18 cellular contexts compared by ENCODE assay signal in the genomic region with DNA sequence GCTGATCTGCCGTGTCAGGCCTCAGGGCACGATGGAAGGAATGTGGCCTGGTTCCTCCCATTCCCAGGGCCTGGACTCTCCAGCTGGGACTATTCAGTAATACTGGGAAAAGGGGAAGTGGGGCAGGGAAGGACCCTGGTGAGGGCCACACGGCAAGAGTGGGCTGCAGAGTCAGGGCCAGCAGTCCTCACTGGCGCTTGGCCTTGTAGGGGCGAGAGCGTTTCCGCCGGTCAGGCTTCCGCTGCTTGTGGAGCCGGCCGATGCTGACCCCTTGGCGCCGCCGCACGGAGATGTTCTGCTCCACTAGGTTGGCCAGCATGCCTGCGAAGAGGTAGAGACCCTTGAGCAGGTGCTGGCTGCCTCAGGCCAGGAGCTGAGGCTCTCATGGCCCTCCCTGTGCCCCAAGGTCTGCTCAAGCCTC. TPM values are rescaled to one million over a fixed set of nuclear protein-coding genes. Genes with fewer than 3 reads are reported as not detected.
DNase-seq lines count a peak whose midpoint lies in the region; ATAC-seq and TF ChIP-seq lines count a peak whose summit lies in the region.
"Had no signal": no experiment of that assay in that cellular context is flagged by ENCODE, and none has a peak within 500 bp of the region (broad histone marks: within the 10 kb centered on the region; RNA-seq: fewer than 3 reads in every experiment).

No MANE protein-coding gene starts in this region.

- no peak for TF ChIP-seq POLR2A in vagina (IDR thresholded peaks at IDR 0.05)

- H3K9me3 ChIP-seq in trophoblast cell (ENCODE audit: insufficient read depth, low read depth, low read length) (peaks cover 4% of the 10 kb centered on the region), vagina (no peaks in the 10 kb centered on the region)
- H3K9me3 ChIP-seq: A549, SJCRH30 had no signal

- H3K27me3 Mint-ChIP-seq in activated T-cell treated with anti-CD3 and anti-CD28 coated beads, Interleukin-2, amount 50 U/mL, for 24 hours = no peaks in the 10 kb centered on the region
- H3K27me3 Mint-ChIP-seq in activated T-cell treated with anti-CD3 and anti-CD28 coated beads, Interleukin-2, amount 50 U/mL, for 4 hours (ENCODE audit: low read depth) = no peaks in the 10 kb centered on the region
- H3K27me3 Mint-ChIP-seq in chondrocyte (ENCODE audit: low read depth) = no peaks in the 10 kb centered on the region
- H3K27me3 Mint-ChIP-seq: CD4-positive, CD25-positive, alpha-beta regulatory T cell had no signal

- intact Hi-C loops in vagina (cut with DNase I) = no loop called here

- no peak overlapping the region for H2AK5ac ChIP-seq in trophoblast cell (ENCODE audit: low read length)

- no peaks in the 10 kb centered on the region for H3K27me3 ChIP-seq in trophoblast cell (ENCODE audit: insufficient read depth, low read length)
- no peaks in the 10 kb centered on the region for H3K27me3 ChIP-seq in vagina
- H3K27me3 ChIP-seq: SJCRH30 had no signal

- no peak overlapping the region for H4K91ac ChIP-seq in trophoblast cell (ENCODE audit: low read depth, low read length)

- no peak overlapping the region for H2AFZ ChIP-seq in trophoblast cell (ENCODE audit: insufficient read depth, low read length, poor library complexity)

- no peak overlapping the region for H2BK5ac ChIP-seq in trophoblast cell (ENCODE audit: low read depth, low read length, poor library complexity)

- no peak overlapping the region for H4K8ac ChIP-seq in trophoblast cell (ENCODE audit: low read depth, low read length)

- H3K4me1 ChIP-seq in trophoblast cell (ENCODE audit: control insufficient read depth in 1 of 2, insufficient read depth in 2 of 2, low read length in 2 of 2) = peaks cover 5% of the 10 kb centered on the region in 2 experiments
- H3K4me1 ChIP-seq in vagina = peaks cover 17% of the 10 kb centered on the region
- H3K4me1 ChIP-seq: A549, SJCRH30 had no signal

- no peak overlapping the region for H3K23ac ChIP-seq in trophoblast cell (ENCODE audit: low read length)

- H2BK12ac ChIP-seq in trophoblast cell (ENCODE audit: low read length) = no peak overlapping the region

- no peaks in the 10 kb centered on the region for H3K79me1 ChIP-seq in trophoblast cell (ENCODE audit: low read length)

- H3K18ac ChIP-seq in trophoblast cell (ENCODE audit: low read length) = no peak overlapping the region

- no peak overlapping the region for H4K12ac ChIP-seq in trophoblast cell (ENCODE audit: low read depth, low read length)

- H3K4me2 ChIP-seq in trophoblast cell (ENCODE audit: low read length) = no peak overlapping the region
- H3K4me2 ChIP-seq: A549 had no signal

- no peak for TF ChIP-seq CTCF in chondrocyte (IDR thresholded peaks at IDR 0.05)
- TF ChIP-seq CTCF in vagina (IDR thresholded peaks at IDR 0.05) = no peak

- H3K27ac Mint-ChIP-seq in activated T-cell treated with anti-CD3 and anti-CD28 coated beads, Interleukin-2, amount 50 U/mL, for 24 hours = peak overlapping the region; percentile 29
- no peak overlapping the region for H3K27ac Mint-ChIP-seq in chondrocyte (ENCODE audit: unreplicated experiment)

- H3K4me1 Mint-ChIP-seq in activated T-cell treated with anti-CD3 and anti-CD28 coated beads, Interleukin-2, amount 50 U/mL, for 24 hours (ENCODE audit: low read depth) = no peaks in the 10 kb centered on the region
- H3K4me1 Mint-ChIP-seq in activated T-cell treated with anti-CD3 and anti-CD28 coated beads, Interleukin-2, amount 50 U/mL, for 4 hours (ENCODE audit: low read depth) = peaks cover 3% of the 10 kb centered on the region
- no peaks in the 10 kb centered on the region for H3K4me1 Mint-ChIP-seq in chondrocyte (ENCODE audit: low read depth)

- no peak for ATAC-seq in activated T-cell treated with anti-CD3 and anti-CD28 coated beads, Interleukin-2, amount 50 U/mL, for 4 hours
- ATAC-seq in GM21360 (IDR thresholded peaks at IDR 0.05; ENCODE audit: unreplicated experiment) = no peak
- ATAC-seq: A549 had no signal

- no peak overlapping the region for H3K4ac ChIP-seq in trophoblast cell (ENCODE audit: low read depth, low read length)

- H3K27ac ChIP-seq in trophoblast cell (ENCODE audit: low read depth, low read length) (no peak overlapping the region), vagina (no peak overlapping the region)
- H3K27ac ChIP-seq: A549, SJCRH30 had no signal

- no peak for DNase-seq in activated T-cell treated with anti-CD3 and anti-CD28 coated beads, Interleukin-2, amount 50 U/mL, for 24 hours
- no peak for DNase-seq in activated T-cell treated with anti-CD3 and anti-CD28 coated beads, Interleukin-2, amount 50 U/mL, for 4 hours
- DNase-seq in EH (ENCODE audit: low read depth) (peak; percentile 16), chondrocyte (ENCODE audit: low spot score) (peak; percentile 91), trophoblast cell (peak; percentile 12 to 29), vagina (ENCODE audit: extremely low spot score in 2 of 2) (no peak), CD1c-positive myeloid dendritic cell (ENCODE audit: extremely low spot score) (no peak)
- DNase-seq: Calu3; CD4-positive, CD25-positive, alpha-beta regulatory T cell; GDM1; Karpas-422; NCI-H1105 treated with DMSO at 0.1 percent for 48 hours; NCI-H2029; NCI-H2171 treated with DMSO at 0.1 percent for 48 hours; NCI-H510A treated with DMSO at 0.1 percent for 48 hours; SJCRH30 had no signal

- no peak overlapping the region for H3K4me3 ChIP-seq in trophoblast cell (ENCODE audit: low read depth, low read length)
- H3K4me3 ChIP-seq in vagina = no peak overlapping the region
- H3K4me3 ChIP-seq: A549, SJCRH30 had no signal

- H3K79me2 ChIP-seq in trophoblast cell (ENCODE audit: control insufficient read depth, insufficient read depth, low read length, poor library complexity) = no peaks in the 10 kb centered on the region

- no peaks in the 10 kb centered on the region for H3K9me3 Mint-ChIP-seq in activated T-cell treated with anti-CD3 and anti-CD28 coated beads, Interleukin-2, amount 50 U/mL, for 24 hours
- no peaks in the 10 kb centered on the region for H3K9me3 Mint-ChIP-seq in activated T-cell treated with anti-CD3 and anti-CD28 coated beads, Interleukin-2, amount 50 U/mL, for 4 hours
- no peaks in the 10 kb centered on the region for H3K9me3 Mint-ChIP-seq in chondrocyte (ENCODE audit: low read depth)
- H3K9me3 Mint-ChIP-seq: CD4-positive, CD25-positive, alpha-beta regulatory T cell had no signal

- WGBS in trophoblast cell (ENCODE audit: extremely low coverage, insufficient coverage, insufficient read length) = no CpG with 5 or more reads among the region's 16 CpGs

- no peak overlapping the region for H2BK120ac ChIP-seq in trophoblast cell (ENCODE audit: insufficient read depth, low read length, poor library complexity)

- H3K14ac ChIP-seq in trophoblast cell (ENCODE audit: low read length) = no peak overlapping the region

- peaks cover 89% of the 10 kb centered on the region for H3K36me3 Mint-ChIP-seq in activated T-cell treated with anti-CD3 and anti-CD28 coated beads, Interleukin-2, amount 50 U/mL, for 24 hours (ENCODE audit: low read depth)
- peaks cover 24% of the 10 kb centered on the region for H3K36me3 Mint-ChIP-seq in activated T-cell treated with anti-CD3 and anti-CD28 coated beads, Interleukin-2, amount 50 U/mL, for 4 hours (ENCODE audit: insufficient read depth)
- peaks cover 25% of the 10 kb centered on the region for H3K36me3 Mint-ChIP-seq in chondrocyte (ENCODE audit: low read depth)

- peaks cover 69 to 70% of the 10 kb centered on the region in 2 experiments for H3K36me3 ChIP-seq in trophoblast cell (ENCODE audit: control insufficient read depth in 1 of 2, insufficient read depth in 2 of 2, low read length in 2 of 2)
- peaks cover 0 to 60% of the 10 kb centered on the region in 2 donors for H3K36me3 ChIP-seq in vagina

- H3K9ac ChIP-seq in trophoblast cell (ENCODE audit: low read length) = no peak overlapping the region

- no peak overlapping the region for H3K4me3 Mint-ChIP-seq in activated T-cell treated with anti-CD3 and anti-CD28 coated beads, Interleukin-2, amount 50 U/mL, for 24 hours
- H3K4me3 Mint-ChIP-seq in activated T-cell treated with anti-CD3 and anti-CD28 coated beads, Interleukin-2, amount 50 U/mL, for 4 hours = no peak overlapping the region
- H3K4me3 Mint-ChIP-seq in chondrocyte (ENCODE audit: unreplicated experiment) = no peak overlapping the region
- H3K4me3 Mint-ChIP-seq: CD4-positive, CD25-positive, alpha-beta regulatory T cell had no signal

RNA-seq across cellular contexts. Expression of a gene that starts 7.7 kb away (rescaled TPM):
- 100 to 1,000 TPM; 117 to 130 (median 127) TPM for total RNA-seq in activated T-cell treated with anti-CD3 and anti-CD28 coated beads, Interleukin-2, amount 50 U/mL, for 4 hours
- total RNA-seq in chondrocyte (82.1 to 85.4 TPM (median 84.3 TPM) in 3 replicates), vagina (68.0 TPM)
- 36.8 and 39.6 TPM in 2 replicates for polyA plus RNA-seq in trophoblast cell (2013)

RNA-seq across cellular contexts. Expression of a gene that starts 8.3 kb away (rescaled TPM):
- 1 to 10 TPM; 3.6 to 5.0 (median 4.8) TPM for total RNA-seq in activated T-cell treated with anti-CD3 and anti-CD28 coated beads, Interleukin-2, amount 50 U/mL, for 4 hours
- total RNA-seq in chondrocyte (5.1 to 7.1 TPM (median 5.5 TPM) in 3 replicates), vagina (13.5 TPM)
- polyA plus RNA-seq in trophoblast cell (2013) = 3.9 and 4.5 TPM in 2 replicates

RNA-seq across cellular contexts. Expression of a gene that starts 42.8 kb away (rescaled TPM):
- under 1 TPM; 0.05 to 0.24 (median 0.08) TPM for total RNA-seq in activated T-cell treated with anti-CD3 and anti-CD28 coated beads, Interleukin-2, amount 50 U/mL, for 4 hours
- total RNA-seq in chondrocyte = 0.17 TPM in 1 of 3 replicates, not detected in the others
- polyA plus RNA-seq in trophoblast cell (2013) = 1.1 TPM in 2 replicates
- total RNA-seq in vagina = 8.3 TPM

RNA-seq across cellular contexts. Expression of a gene that starts 51.7 kb away (rescaled TPM):
- total RNA-seq in activated T-cell treated with anti-CD3 and anti-CD28 coated beads, Interleukin-2, amount 50 U/mL, for 4 hours = 1 to 10 TPM in 2 of 3 donors, under 1 TPM in 1; 0.46 to 1.4 (median 1.1) TPM
- total RNA-seq in chondrocyte (3.3 to 13.7 TPM (median 12.7 TPM) in 3 replicates), vagina (1.7 TPM)
- polyA plus RNA-seq in trophoblast cell (2013) = 5.7 and 6.0 TPM in 2 replicates

RNA-seq across cellular contexts. Expression of a gene that starts 53.3 kb away (rescaled TPM):
- total RNA-seq in activated T-cell treated with anti-CD3 and anti-CD28 coated beads, Interleukin-2, amount 50 U/mL, for 4 hours = 10 to 100 TPM; 60.2 to 69.1 (median 67.9) TPM
- total RNA-seq in chondrocyte (97.6 to 121 TPM (median 101 TPM) in 3 replicates), vagina (103 TPM)
- polyA plus RNA-seq in trophoblast cell (2013) = 52.2 and 53.5 TPM in 2 replicates

Comparison
In these comparisons a context has a peak if more than half of its experiments do, and no peak if none do; other contexts are left out.
1. DNase-seq: peak in EH (single experiment), chondrocyte (single experiment) and trophoblast cell (2 of 2); none in activated T-cell treated with anti-CD3 and anti-CD28 coated beads, Interleukin-2, amount 50 U/mL, for 24 hours (single experiment), activated T-cell treated with anti-CD3 and anti-CD28 coated beads, Interleukin-2, amount 50 U/mL, for 4 hours (single experiment), vagina (0 of 2) and CD1c-positive myeloid dendritic cell (single experiment).